ENCODE assay signal across 8 cellular contexts in the genomic region with DNA sequence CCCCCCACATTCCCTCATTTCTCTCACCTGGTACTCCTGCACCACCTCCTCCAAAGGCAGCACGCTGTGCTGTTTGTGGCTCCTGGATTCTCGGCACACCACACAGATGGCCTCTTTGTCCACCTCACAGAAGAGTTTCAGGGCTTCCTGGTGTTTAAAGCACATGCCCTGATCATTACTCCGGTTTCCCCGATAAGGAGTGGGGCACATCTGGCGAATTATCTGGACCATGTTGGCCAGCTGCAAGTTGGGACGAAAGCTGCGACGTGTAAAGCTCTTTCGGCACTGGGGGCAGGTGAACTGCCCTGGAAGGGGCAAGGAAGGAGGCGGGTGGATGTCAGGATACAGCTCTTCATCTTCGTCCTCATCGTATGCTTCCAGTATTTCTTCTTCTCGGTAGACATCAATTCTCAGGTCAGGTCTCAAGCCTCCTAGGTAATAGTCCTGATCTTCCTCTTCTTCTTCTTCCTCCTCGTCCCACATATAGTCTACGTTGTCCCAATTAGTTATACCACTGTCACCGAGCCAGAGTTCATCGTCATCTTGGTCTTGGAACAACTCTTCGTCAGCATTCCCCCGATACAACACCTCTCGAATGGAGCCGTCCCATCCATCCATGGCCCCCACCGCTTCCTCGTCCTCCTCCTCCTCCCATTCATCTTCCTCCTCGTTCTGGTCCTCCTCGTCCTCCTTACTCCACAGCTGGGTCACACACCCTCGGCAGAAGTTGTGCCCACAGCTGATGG. TPM values are rescaled to one million over a fixed set of nuclear protein-coding genes. Genes with fewer than 3 reads are reported as not detected.
DNase-seq lines count a peak whose midpoint lies in the region; ATAC-seq and TF ChIP-seq lines count a peak whose summit lies in the region.

No MANE protein-coding gene starts in this region.

- peak overlapping the region; percentile 70 for H3K27ac ChIP-seq in angular gyrus (ENCODE audit: low read depth, low read length)
- peak overlapping the region; percentile 98 to 100 (median 100) for H3K27ac ChIP-seq in right lobe of liver

- no peak for TF ChIP-seq POLR2A in right lobe of liver (IDR thresholded peaks at IDR 0.05)

- intact Hi-C loops in right lobe of liver (cut with DNase I), result no loop called here

- WGBS in right lobe of liver (ENCODE audit: insufficient coverage, low coverage, low lambda C conversion rate, missing lambda C conversion rate), result under 1% methylated on average over 26 of the region's 26 CpGs

- DNase-seq in activated T-cell treated with anti-CD3 and anti-CD28 coated beads, Interleukin-2, amount 50 U/mL, for 72 hours, result no peak
- DNase-seq in activated T-cell treated with anti-CD3 and anti-CD28 coated beads for 4 hours (no peak), right lobe of liver (no peak), type B pancreatic cell (ENCODE audit: extremely low spot score, unreplicated experiment) (peak; percentile 18), NCI-H1436 treated with DMSO at 0.1 percent for 48 hours (lab: John Stamatoyannopoulos, UW) (no peak), NCI-H2107 (lab: John Stamatoyannopoulos, UW) (no peak), NCI-H524 (lab: John Stamatoyannopoulos, UW) (no peak)

- H3K4me1 Mint-ChIP-seq in activated T-cell treated with anti-CD3 and anti-CD28 coated beads, Interleukin-2, amount 50 U/mL, for 72 hours (ENCODE audit: low read depth), result peaks cover 48% of the 10 kb centered on the region
- peaks cover 37% of the 10 kb centered on the region for H3K4me1 Mint-ChIP-seq in type B pancreatic cell (ENCODE audit: unreplicated experiment)

- H3K27me3 Mint-ChIP-seq in activated T-cell treated with anti-CD3 and anti-CD28 coated beads, Interleukin-2, amount 50 U/mL, for 72 hours (ENCODE audit: low read depth), result no peaks in the 10 kb centered on the region
- no peaks in the 10 kb centered on the region for H3K27me3 Mint-ChIP-seq in type B pancreatic cell

- peaks cover 0 to 38% (median 12%) of the 10 kb centered on the region in 4 donors for H3K4me1 ChIP-seq in right lobe of liver

- TF ChIP-seq CTCF in right lobe of liver (IDR thresholded peaks at IDR 0.05) (no peak), type B pancreatic cell (conservative IDR thresholded peaks at IDR 0.05) (no peak)

- no peaks in the 10 kb centered on the region for H3K9me3 ChIP-seq in right lobe of liver

- H3K36me3 ChIP-seq in right lobe of liver, result no peaks in the 10 kb centered on the region

- no peaks in the 10 kb centered on the region for H3K27me3 ChIP-seq in right lobe of liver

- no peaks in the 10 kb centered on the region for H3K9me3 Mint-ChIP-seq in activated T-cell treated with anti-CD3 and anti-CD28 coated beads, Interleukin-2, amount 50 U/mL, for 72 hours
- no peaks in the 10 kb centered on the region for H3K9me3 Mint-ChIP-seq in type B pancreatic cell

- H3K27ac Mint-ChIP-seq in activated T-cell treated with anti-CD3 and anti-CD28 coated beads, Interleukin-2, amount 50 U/mL, for 72 hours, result peak overlapping the region; percentile 92
- H3K27ac Mint-ChIP-seq in type B pancreatic cell, result peak overlapping the region; percentile 87

- peak overlapping the region; percentile 86 to 94 (median 89) for H3K4me3 ChIP-seq in right lobe of liver

- H3K36me3 Mint-ChIP-seq in activated T-cell treated with anti-CD3 and anti-CD28 coated beads, Interleukin-2, amount 50 U/mL, for 72 hours (ENCODE audit: insufficient read depth in 2 of 2), result peaks cover 7 to 21% of the 10 kb centered on the region in 2 donors
- H3K36me3 Mint-ChIP-seq in type B pancreatic cell, result peaks cover 18% of the 10 kb centered on the region

- peak overlapping the region; percentile 92 to 95 for H3K4me3 Mint-ChIP-seq in activated T-cell treated with anti-CD3 and anti-CD28 coated beads, Interleukin-2, amount 50 U/mL, for 72 hours
- H3K4me3 Mint-ChIP-seq in type B pancreatic cell, result peak overlapping the region; percentile 100

- no peak for ATAC-seq in activated T-cell treated with anti-CD3 and anti-CD28 coated beads, Interleukin-2, amount 50 U/mL, for 72 hours (replicated peaks in 1 of 2)
- ATAC-seq in right lobe of liver, result no peak

RNA-seq across cellular contexts. Expression of a gene that starts 0.8 kb away (rescaled TPM):
- 10 to 100 TPM; 19.2 to 22.7 TPM for total RNA-seq in activated T-cell treated with anti-CD3 and anti-CD28 coated beads, Interleukin-2, amount 50 U/mL, for 72 hours
- total RNA-seq in right lobe of liver, result 1 to 10 TPM; 2.8 to 6.5 (median 4.6) TPM
- total RNA-seq in type B pancreatic cell (ENCODE audit: low replicate concordance), result 10.1 and 14.1 TPM in 2 replicates

RNA-seq across cellular contexts. Expression of a gene that starts 16.4 kb away (rescaled TPM):
- 1,000 to 10,000 TPM; 3,606 to 3,662 TPM for total RNA-seq in activated T-cell treated with anti-CD3 and anti-CD28 coated beads, Interleukin-2, amount 50 U/mL, for 72 hours
- 1,000 to 10,000 TPM in 2 of 6 experiments, 100 to 1,000 TPM in 4; 470 to 1,156 (median 552) TPM for total RNA-seq in right lobe of liver
- 1,864 and 2,055 TPM in 2 replicates for total RNA-seq in type B pancreatic cell (ENCODE audit: low replicate concordance)

RNA-seq across cellular contexts. Expression of a gene that starts 37.1 kb away (rescaled TPM):
- 10 to 100 TPM; 42.1 to 52.1 TPM for total RNA-seq in activated T-cell treated with anti-CD3 and anti-CD28 coated beads, Interleukin-2, amount 50 U/mL, for 72 hours
- total RNA-seq in right lobe of liver, result 10 to 100 TPM in 4 of 6 experiments, 1 to 10 TPM in 2; 7.3 to 20.6 (median 15.9) TPM
- 22.1 and 31.2 TPM in 2 replicates for total RNA-seq in type B pancreatic cell (ENCODE audit: low replicate concordance)

RNA-seq across cellular contexts. Expression of a gene that starts 55.2 kb away (rescaled TPM):
- total RNA-seq in activated T-cell treated with anti-CD3 and anti-CD28 coated beads, Interleukin-2, amount 50 U/mL, for 72 hours, result 1 to 10 TPM; 2.4 to 2.9 TPM
- total RNA-seq in right lobe of liver, result 1 to 10 TPM in 1 of 6 experiments, under 1 TPM in 4, not detected in 1; 0.07 to 1.4 (median 0.26) TPM
- total RNA-seq in type B pancreatic cell (ENCODE audit: low replicate concordance), result 0.58 and 0.76 TPM in 2 replicates
